In the genomic region with DNA sequence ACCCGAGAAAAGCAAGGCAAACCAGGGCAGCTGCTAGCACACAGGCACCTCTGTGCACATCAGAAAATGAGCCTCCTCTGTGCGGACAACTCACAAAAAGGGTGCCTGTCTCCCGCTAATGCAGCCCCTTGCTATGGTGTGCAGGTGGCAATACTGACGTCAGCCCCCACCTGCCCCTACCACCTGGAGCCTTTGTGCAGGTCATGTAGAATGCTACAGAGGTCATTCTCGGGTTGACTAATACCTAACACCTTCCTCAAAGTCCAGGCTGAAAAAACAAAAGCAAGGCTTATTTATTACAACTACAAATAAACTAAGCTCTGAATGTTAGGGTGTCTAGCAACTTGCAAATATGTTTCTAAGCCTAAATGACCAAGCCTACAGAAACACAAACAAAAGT, we compare ENCODE assay signal across 15 cellular contexts. TPM values are rescaled to one million over a fixed set of nuclear protein-coding genes. Genes with fewer than 3 reads are reported as not detected.
DNase-seq lines count a peak whose midpoint lies in the region; ATAC-seq and TF ChIP-seq lines count a peak whose summit lies in the region.
"Had no signal": no experiment of that assay in that cellular context is flagged by ENCODE, and none has a peak within 500 bp of the region (broad histone marks: within the 10 kb centered on the region; RNA-seq: fewer than 3 reads in every experiment).

No MANE protein-coding gene starts in this region.

- H3K27ac Mint-ChIP-seq in natural killer cell, result peak overlapping the region; percentile 82 to 87
- H3K27ac Mint-ChIP-seq: HFFc6; T-helper 2 cell treated with Interferon-gamma antibody and Interleukin-4, amounts not matched to agents 5 μg/mL and 100 μg/mL, for 36 hours had no signal

- intact Hi-C loops in natural killer cell (cut with micrococcal nuclease), result loop anchor here (10.0 kb wide), 1 partner anchor 284 kb away; no protein-coding TSS in a partner anchor

- DNase-seq in NCI-H1417 (lab: John Stamatoyannopoulos, UW) (peak in 2 of 3 experiments; percentile 1 to 18), NCI-H1417 treated with DMSO at 0.1 percent for 48 hours (lab: John Stamatoyannopoulos, UW) (no peak), NCI-H146 (lab: John Stamatoyannopoulos, UW) (peak; percentile 77), natural killer cell (no peak), nucleus accumbens (lab: John Stamatoyannopoulos, UW) (no peak)
- DNase-seq: activated CD8-positive, alpha-beta memory T cell treated with anti-CD3 and anti-CD28 coated beads, Interleukin-2, amount 10 ng/mL, durations not matched to agents 7 days and 5 days; aorta; effector CD4-positive, alpha-beta T cell; HFFc6; NCI-H187; stimulated activated CD4-positive, alpha-beta T cell treated with anti-CD3 and anti-CD28 coated beads, Interleukin-15, amount 100 ng/mL, for 24 hours had no signal

- no peaks in the 10 kb centered on the region for H3K9me3 Mint-ChIP-seq in natural killer cell
- H3K9me3 Mint-ChIP-seq: HFFc6; T-helper 2 cell treated with Interferon-gamma antibody and Interleukin-4, amounts not matched to agents 5 μg/mL and 100 μg/mL, for 36 hours had no signal

- peak overlapping the region; percentile 45 for H3K4me3 Mint-ChIP-seq in natural killer cell
- H3K4me3 Mint-ChIP-seq: activated CD8-positive, alpha-beta memory T cell treated with anti-CD3 and anti-CD28 coated beads, Interleukin-2, amount 10 ng/mL, durations not matched to agents 7 days and 5 days; HFFc6; T-helper 2 cell treated with Interferon-gamma antibody and Interleukin-4, amounts not matched to agents 5 μg/mL and 100 μg/mL, for 36 hours had no signal

- no peak for TF ChIP-seq CTCF in natural killer cell (IDR thresholded peaks at IDR 0.05)

- no peaks in the 10 kb centered on the region for H3K27me3 Mint-ChIP-seq in natural killer cell (ENCODE audit: low read depth in 2 of 2)
- H3K27me3 Mint-ChIP-seq: activated CD8-positive, alpha-beta memory T cell treated with anti-CD3 and anti-CD28 coated beads, Interleukin-2, amount 10 ng/mL, durations not matched to agents 7 days and 5 days had no signal

- H3K4me1 Mint-ChIP-seq in natural killer cell, result peaks cover 78 to 92% of the 10 kb centered on the region in 2 donors

- H3K36me3 Mint-ChIP-seq in natural killer cell, result peaks cover 13% of the 10 kb centered on the region

- ATAC-seq in GM21576 (IDR thresholded peaks at IDR 0.05; ENCODE audit: unreplicated experiment) (peak; percentile 48), natural killer cell (peak in 1 of 3 donors; percentile 25), GM18909 (IDR thresholded peaks at IDR 0.05; ENCODE audit: poor library complexity, unreplicated experiment) (no peak), HG02938 (IDR thresholded peaks at IDR 0.05; ENCODE audit: unreplicated experiment) (no peak)

RNA-seq across cellular contexts. Expression of gene PIP4K2A, which starts 13.9 kb away (rescaled TPM):
- total RNA-seq in natural killer cell, result 100 to 1,000 TPM; 311 to 423 (median 405) TPM

Comparison
In these comparisons a context has a peak if more than half of its experiments do, and no peak if none do; other contexts are left out.
1. DNase-seq: peak in NCI-H1417 (2 of 3) and NCI-H146 (single experiment); none in NCI-H1417 treated with DMSO at 0.1 percent for 48 hours (single experiment), natural killer cell (single experiment) and nucleus accumbens (0 of 56).